ENCODE assay signal across 26 cellular contexts in genomic region chr6:147625946-147626345, GRCh38.
"Had no signal": no experiment of that assay in that cellular context is flagged by ENCODE, and none has a peak within 500 bp of the region (broad histone marks: within the 10 kb centered on the region; RNA-seq: fewer than 3 reads in every experiment).

No MANE protein-coding gene starts in this region.

- H3K9me3 Mint-ChIP-seq: activated naive CD4-positive, alpha-beta T cell treated with anti-CD3 and anti-CD28 coated beads, Interleukin-2, amount 10 ng/mL, durations not matched to agents 7 days and 5 days; activated naive CD8-positive, alpha-beta T cell treated with anti-CD3 and anti-CD28 coated beads, Interleukin-2, amount 10 ng/mL, durations not matched to agents 7 days and 5 days; activated T-cell treated with anti-CD3 and anti-CD28 coated beads, Interleukin-2, amount 50 U/mL, for 24 hours had no signal

- H3K27me3 Mint-ChIP-seq: activated CD4-positive, alpha-beta memory T cell treated with anti-CD3 and anti-CD28 coated beads, Interleukin-2, amount 10 ng/mL, durations not matched to agents 7 days and 5 days; activated CD4-positive, alpha-beta T cell treated with anti-CD3 and anti-CD28 coated beads, Interleukin-2, amount 10 ng/mL, durations not matched to agents 7 days and 5 days; activated naive CD4-positive, alpha-beta T cell treated with anti-CD3 and anti-CD28 coated beads, Interleukin-2, amount 10 ng/mL, durations not matched to agents 7 days and 5 days; activated naive CD8-positive, alpha-beta T cell treated with anti-CD3 and anti-CD28 coated beads, Interleukin-2, amount 10 ng/mL, durations not matched to agents 7 days and 5 days; activated T-cell treated with anti-CD3 and anti-CD28 coated beads, Interleukin-2, amount 50 U/mL, for 24 hours; brain; effector memory CD8-positive, alpha-beta T cell had no signal

- H3K4me3 Mint-ChIP-seq: activated CD4-positive, alpha-beta memory T cell treated with anti-CD3 and anti-CD28 coated beads, Interleukin-2, amount 10 ng/mL, durations not matched to agents 7 days and 5 days; activated CD4-positive, alpha-beta T cell treated with anti-CD3 and anti-CD28 coated beads for 36 hours; activated CD4-positive, alpha-beta T cell treated with anti-CD3 and anti-CD28 coated beads, Interleukin-2, amount 10 ng/mL, durations not matched to agents 7 days and 5 days; activated naive CD4-positive, alpha-beta T cell treated with anti-CD3 and anti-CD28 coated beads, Interleukin-2, amount 10 ng/mL, durations not matched to agents 7 days and 5 days; activated naive CD8-positive, alpha-beta T cell treated with anti-CD3 and anti-CD28 coated beads, Interleukin-2, amount 10 ng/mL, durations not matched to agents 7 days and 5 days; activated T-cell treated with anti-CD3 and anti-CD28 coated beads, Interleukin-2, amount 50 U/mL, for 24 hours; activated T-cell treated with anti-CD3 and anti-CD28 coated beads, Interleukin-2, amount 50 U/mL, for 72 hours; brain; effector memory CD8-positive, alpha-beta T cell had no signal

- H3K27ac Mint-ChIP-seq: activated CD4-positive, alpha-beta memory T cell treated with anti-CD3 and anti-CD28 coated beads, Interleukin-2, amount 10 ng/mL, durations not matched to agents 7 days and 5 days; activated CD4-positive, alpha-beta T cell treated with anti-CD3 and anti-CD28 coated beads for 36 hours; activated CD4-positive, alpha-beta T cell treated with anti-CD3 and anti-CD28 coated beads, Interleukin-2, amount 10 ng/mL, durations not matched to agents 7 days and 5 days; activated naive CD4-positive, alpha-beta T cell treated with anti-CD3 and anti-CD28 coated beads, Interleukin-2, amount 10 ng/mL, durations not matched to agents 7 days and 5 days; activated naive CD4-positive, alpha-beta T cell treated with anti-CD3 and anti-CD28 coated beads, Interleukin-2, amount 50 U/mL, for 72 hours; activated naive CD8-positive, alpha-beta T cell treated with anti-CD3 and anti-CD28 coated beads, Interleukin-2, amount 10 ng/mL, durations not matched to agents 7 days and 5 days; activated T-cell treated with anti-CD3 and anti-CD28 coated beads, Interleukin-2, amount 50 U/mL, for 24 hours; activated T-cell treated with anti-CD3 and anti-CD28 coated beads, Interleukin-2, amount 50 U/mL, for 72 hours; brain; effector memory CD8-positive, alpha-beta T cell had no signal

- H3K4me1 Mint-ChIP-seq: activated CD4-positive, alpha-beta memory T cell treated with anti-CD3 and anti-CD28 coated beads, Interleukin-2, amount 10 ng/mL, durations not matched to agents 7 days and 5 days; activated CD4-positive, alpha-beta T cell treated with anti-CD3 and anti-CD28 coated beads for 36 hours; activated CD4-positive, alpha-beta T cell treated with anti-CD3 and anti-CD28 coated beads, Interleukin-2, amount 10 ng/mL, durations not matched to agents 7 days and 5 days; activated naive CD4-positive, alpha-beta T cell treated with anti-CD3 and anti-CD28 coated beads, Interleukin-2, amount 10 ng/mL, durations not matched to agents 7 days and 5 days; activated naive CD8-positive, alpha-beta T cell treated with anti-CD3 and anti-CD28 coated beads, Interleukin-2, amount 10 ng/mL, durations not matched to agents 7 days and 5 days had no signal

- H3K36me3 Mint-ChIP-seq: activated naive CD4-positive, alpha-beta T cell treated with anti-CD3 and anti-CD28 coated beads, Interleukin-2, amount 10 ng/mL, durations not matched to agents 7 days and 5 days; activated naive CD4-positive, alpha-beta T cell treated with anti-CD3 and anti-CD28 coated beads, Interleukin-2, amount 50 U/mL, for 72 hours; activated naive CD8-positive, alpha-beta T cell treated with anti-CD3 and anti-CD28 coated beads, Interleukin-2, amount 10 ng/mL, durations not matched to agents 7 days and 5 days had no signal

- DNase-seq: activated CD4-positive, alpha-beta memory T cell treated with anti-CD3 and anti-CD28 coated beads, Interleukin-2, amount 10 ng/mL, durations not matched to agents 7 days and 5 days; activated CD4-positive, alpha-beta T cell treated with anti-CD3 and anti-CD28 coated beads for 36 hours; activated CD4-positive, alpha-beta T cell treated with anti-CD3 and anti-CD28 coated beads, Interleukin-2, amount 10 ng/mL, durations not matched to agents 7 days and 5 days; activated CD4-positive, alpha-beta T cell treated with anti-CD3 and anti-CD28 coated beads, Interleukin-2, amount 50 U/mL, for 4 hours; activated CD4-positive, CD25-positive, alpha-beta regulatory T cell; activated CD4-positive, CD25-positive, alpha-beta regulatory T cell treated with anti-CD3 and anti-CD28 coated beads, Interleukin-2, amount 50 U/mL, for 72 hours; activated CD8-positive, alpha-beta memory T cell treated with anti-CD3 and anti-CD28 coated beads, Interleukin-2, amount 50 U/mL, for 48 hours; activated gamma-delta T cell; activated naive CD4-positive, alpha-beta T cell; activated naive CD4-positive, alpha-beta T cell treated with anti-CD3 and anti-CD28 coated beads, Interleukin-2, amount 10 ng/mL, durations not matched to agents 7 days and 5 days; activated naive CD8-positive, alpha-beta T cell treated with anti-CD3 and anti-CD28 coated beads, Interleukin-2, amount 10 ng/mL, durations not matched to agents 7 days and 5 days; activated T-cell treated with anti-CD3 and anti-CD28 coated beads for 4 hours; activated T-cell treated with anti-CD3 and anti-CD28 coated beads, Interleukin-2, amount 50 U/mL, for 24 hours; activated T-cell treated with anti-CD3 and anti-CD28 coated beads, Interleukin-2, amount 50 U/mL, for 72 hours; central memory CD4-positive, alpha-beta T cell; cerebellar nuclear complex; cortex of kidney; dermis blood vessel endothelial cell; effector CD4-positive, alpha-beta T cell; effector memory CD8-positive, alpha-beta T cell; foreskin fibroblast; T-helper 2 cell had no signal

- FAIRE-seq: colon, frontal cortex had no signal
